ENCODE assay signal across 8 cellular contexts in genomic region chr12:89947437-89948265, GRCh38.
DNase-seq lines count a peak whose midpoint lies in the region; ATAC-seq and TF ChIP-seq lines count a peak whose summit lies in the region.

No MANE protein-coding gene starts in this region.

- H3K4me3 Mint-ChIP-seq in activated naive CD4-positive, alpha-beta T cell treated with anti-CD3 and anti-CD28 coated beads, Interleukin-2, amount 10 ng/mL, durations not matched to agents 7 days and 5 days, result no peak overlapping the region
- H3K4me3 Mint-ChIP-seq in type B pancreatic cell, result peak overlapping the region; percentile 52

- H3K27ac Mint-ChIP-seq in activated naive CD4-positive, alpha-beta T cell treated with anti-CD3 and anti-CD28 coated beads, Interleukin-2, amount 50 U/mL, for 72 hours, result no peak overlapping the region
- no peak overlapping the region for H3K27ac Mint-ChIP-seq in activated naive CD4-positive, alpha-beta T cell treated with anti-CD3 and anti-CD28 coated beads, Interleukin-2, amount 10 ng/mL, durations not matched to agents 7 days and 5 days
- H3K27ac Mint-ChIP-seq in type B pancreatic cell, result peak overlapping the region; percentile 83

- H3K9me3 ChIP-seq in adrenal gland (replicated peaks in 1 of 3), result no peaks in the 10 kb centered on the region

- no peak for DNase-seq in activated naive CD4-positive, alpha-beta T cell treated with anti-CD3 and anti-CD28 coated beads, Interleukin-2, amount 50 U/mL, for 72 hours (ENCODE audit: low spot score in 2 of 2)
- DNase-seq in activated naive CD4-positive, alpha-beta T cell treated with anti-CD3 and anti-CD28 coated beads, Interleukin-2, amount 10 ng/mL, durations not matched to agents 7 days and 5 days, result no peak
- DNase-seq in adrenal gland (peak; percentile 20 to 58 (median 31)), kidney tubule cell (ENCODE audit: low spot score) (peak; percentile 84), type B pancreatic cell (ENCODE audit: extremely low spot score, unreplicated experiment) (no peak)

- peak in 1 of 2 donors; percentile 55 for TF ChIP-seq POLR2A in adrenal gland (IDR thresholded peaks at IDR 0.05)

- H3K27ac ChIP-seq in adrenal gland, result peak overlapping the region in 4 of 5 donors; percentile 45 to 85 (median 68)

- 28 to 32% (median 30%) methylated on average over 5 of the region's 5 CpGs for WGBS in adrenal gland, 4 donors

- no peaks in the 10 kb centered on the region for H3K27me3 ChIP-seq in adrenal gland

- peak; percentile 68 to 70 for ATAC-seq in activated naive CD4-positive, alpha-beta T cell treated with anti-CD3 and anti-CD28 coated beads, Interleukin-2, amount 50 U/mL, for 72 hours
- no peak for ATAC-seq in HG03175 (IDR thresholded peaks at IDR 0.05; ENCODE audit: unreplicated experiment)
- ATAC-seq in HG03442 (IDR thresholded peaks at IDR 0.05; ENCODE audit: unreplicated experiment), result no peak
- ATAC-seq in HG02588 (IDR thresholded peaks at IDR 0.05; ENCODE audit: unreplicated experiment), result no peak

- H3K4me1 Mint-ChIP-seq in activated naive CD4-positive, alpha-beta T cell treated with anti-CD3 and anti-CD28 coated beads, Interleukin-2, amount 10 ng/mL, durations not matched to agents 7 days and 5 days, result peaks cover 7% of the 10 kb centered on the region
- peaks cover 49% of the 10 kb centered on the region for H3K4me1 Mint-ChIP-seq in type B pancreatic cell (ENCODE audit: unreplicated experiment)

- H3K27me3 Mint-ChIP-seq in activated naive CD4-positive, alpha-beta T cell treated with anti-CD3 and anti-CD28 coated beads, Interleukin-2, amount 10 ng/mL, durations not matched to agents 7 days and 5 days, result no peaks in the 10 kb centered on the region
- no peaks in the 10 kb centered on the region for H3K27me3 Mint-ChIP-seq in type B pancreatic cell

- H3K4me1 ChIP-seq in adrenal gland (replicated peaks in 1 of 2), result peaks cover 14 to 27% of the 10 kb centered on the region in 2 donors

- H3K4me3 ChIP-seq in adrenal gland, result peak overlapping the region in 1 of 4 donors; percentile 14

- CTCF ChIA-PET in activated naive CD4-positive, alpha-beta T cell treated with anti-CD3 and anti-CD28 coated beads, Interleukin-2, amount 10 ng/mL, durations not matched to agents 7 days and 5 days (lab: Charles Lee), result no interaction called here

- H3K9me3 Mint-ChIP-seq in activated naive CD4-positive, alpha-beta T cell treated with anti-CD3 and anti-CD28 coated beads, Interleukin-2, amount 50 U/mL, for 72 hours, result peaks cover 0 to 7% of the 10 kb centered on the region in 2 donors
- H3K9me3 Mint-ChIP-seq in activated naive CD4-positive, alpha-beta T cell treated with anti-CD3 and anti-CD28 coated beads, Interleukin-2, amount 10 ng/mL, durations not matched to agents 7 days and 5 days, result no peaks in the 10 kb centered on the region
- peaks cover 11% of the 10 kb centered on the region for H3K9me3 Mint-ChIP-seq in type B pancreatic cell

- intact Hi-C loops in adrenal gland (cut with DNase I), result no loop called here

- H3K36me3 Mint-ChIP-seq in activated naive CD4-positive, alpha-beta T cell treated with anti-CD3 and anti-CD28 coated beads, Interleukin-2, amount 50 U/mL, for 72 hours, result no peaks in the 10 kb centered on the region
- H3K36me3 Mint-ChIP-seq in activated naive CD4-positive, alpha-beta T cell treated with anti-CD3 and anti-CD28 coated beads, Interleukin-2, amount 10 ng/mL, durations not matched to agents 7 days and 5 days, result no peaks in the 10 kb centered on the region
- no peaks in the 10 kb centered on the region for H3K36me3 Mint-ChIP-seq in type B pancreatic cell

- no peaks in the 10 kb centered on the region for H3K36me3 ChIP-seq in adrenal gland (replicated peaks in 1 of 2)

- TF ChIP-seq CTCF in adrenal gland (IDR thresholded peaks at IDR 0.05), result no peak
- no peak for TF ChIP-seq CTCF in type B pancreatic cell (conservative IDR thresholded peaks at IDR 0.05)

Comparison
In these comparisons a context has a peak if more than half of its experiments do, and no peak if none do; other contexts are left out.
1. ATAC-seq: peak in activated naive CD4-positive, alpha-beta T cell treated with anti-CD3 and anti-CD28 coated beads, Interleukin-2, amount 50 U/mL, for 72 hours (2 of 2); none in HG03175 (single experiment), HG03442 (single experiment) and HG02588 (single experiment).
2. DNase-seq: peak in adrenal gland (7 of 7) and kidney tubule cell (single experiment); none in activated naive CD4-positive, alpha-beta T cell treated with anti-CD3 and anti-CD28 coated beads, Interleukin-2, amount 50 U/mL, for 72 hours (0 of 2), activated naive CD4-positive, alpha-beta T cell treated with anti-CD3 and anti-CD28 coated beads, Interleukin-2, amount 10 ng/mL, durations not matched to agents 7 days and 5 days (single experiment) and type B pancreatic cell (single experiment).